In genomic region chr2:140596447-140596846, GRCh38 we compare ENCODE assay signal across 23 cellular contexts.
DNase-seq lines count a peak whose midpoint lies in the region; ATAC-seq, FAIRE-seq and TF ChIP-seq lines count a peak whose summit lies in the region.
"Had no signal": no experiment of that assay in that cellular context is flagged by ENCODE, and none has a peak within 500 bp of the region (broad histone marks: within the 10 kb centered on the region; RNA-seq: fewer than 3 reads in every experiment).

No MANE protein-coding gene starts in this region.

- no peaks in the 10 kb centered on the region for H3K4me1 ChIP-seq in neuronal stem cell (ENCODE audit: control insufficient read depth in 2 of 2, insufficient read depth in 1 of 2, low read depth in 1 of 2, low read length in 2 of 2)

- no peak overlapping the region for H4K91ac ChIP-seq in neuronal stem cell (ENCODE audit: low read depth, low read length, poor library complexity)

- H3K27ac ChIP-seq in neuronal stem cell (replicated peaks; ENCODE audit: low read length): no peak overlapping the region

- TF ChIP-seq POLR2A in GM18505 (IDR thresholded peaks at IDR 0.05; ENCODE audit: borderline replicate concordance, extremely low read depth, insufficient read depth, insufficient read length) (no peak), H54 (IDR thresholded peaks at IDR 0.05; ENCODE audit: low read depth, low read length) (no peak)

- no peak overlapping the region for H3K4ac ChIP-seq in neuronal stem cell (ENCODE audit: low read length)

- H2AFZ ChIP-seq in neuronal stem cell (ENCODE audit: low read length): no peak overlapping the region

- no peak overlapping the region for H3K23ac ChIP-seq in neuronal stem cell (ENCODE audit: low read depth, low read length, poor library complexity)

- no peak for FAIRE-seq in H54 (lab: Jason Lieb, UNC)

- H3K9ac ChIP-seq in neuronal stem cell (ENCODE audit: low read depth, low read length, poor library complexity): no peak overlapping the region

- no peaks in the 10 kb centered on the region for H3K27me3 ChIP-seq in neuronal stem cell (ENCODE audit: control insufficient read depth in 3 of 3, insufficient read depth in 3 of 3, low read depth in 1 of 3, low read length in 3 of 3)

- no peak overlapping the region for H3K18ac ChIP-seq in neuronal stem cell (ENCODE audit: low read length)

- H2BK5ac ChIP-seq in neuronal stem cell (ENCODE audit: low read length): no peak overlapping the region

- no CpG with 5 or more reads among the region's 4 CpGs for WGBS in neuronal stem cell (ENCODE audit: extremely low coverage in 2 of 2, insufficient read length in 2 of 2, insufficient replicate concordance in 1 of 2), 2 donors

- no peak overlapping the region for H2BK120ac ChIP-seq in neuronal stem cell (ENCODE audit: low read depth, low read length)

- no peak overlapping the region for H4K8ac ChIP-seq in neuronal stem cell (ENCODE audit: low read depth, low read length)

- H2BK15ac ChIP-seq in neuronal stem cell (ENCODE audit: low read length): no peak overlapping the region

- DNase-seq in H54 (ENCODE audit: insufficient read length, low spot score) (no peak), neuronal stem cell (ENCODE audit: low spot score) (no peak), kidney glomerular epithelial cell (lab: John Stamatoyannopoulos, UW) (no peak)
- DNase-seq: 8988T; activated CD4-positive, alpha-beta T cell treated with anti-CD3 and anti-CD28 coated beads for 4 hours; activated naive CD4-positive, alpha-beta T cell treated with anti-CD3 and anti-CD28 coated beads, Interleukin-2, amount 50 U/mL, for 16 hours; activated T-cell treated with anti-CD3 and anti-CD28 coated beads, Interleukin-2, amount 50 U/mL, for 48 hours; CD8-positive, alpha-beta T cell; DMS53; GDM1; left cardiac atrium; naive thymus-derived CD8-positive, alpha-beta T cell; NCI-H1436 treated with DMSO at 0.1 percent for 48 hours; NCI-H2171; NCI-H524 treated with DMSO at 0.1 percent for 48 hours; stimulated activated CD4-positive, alpha-beta T cell treated with anti-CD3 and anti-CD28 coated beads, Interleukin-4, amount 100 ng/mL, for 24 hours; stimulated activated naive CD8-positive, alpha-beta T cell treated with anti-CD3 and anti-CD28 coated beads, Interleukin-15, Interleukin-2, amounts not matched to agents 100 U/mL and 50 U/mL, for 24 hours; trophoblast cell had no signal

- peaks cover 0 to 1% of the 10 kb centered on the region in 2 donors for H3K9me3 ChIP-seq in neuronal stem cell (replicated peaks in 1 of 2; ENCODE audit: control insufficient read depth in 2 of 2, insufficient read depth in 1 of 2, low read depth in 1 of 2, low read length in 2 of 2)

- no peaks in the 10 kb centered on the region for H3K79me1 ChIP-seq in neuronal stem cell (ENCODE audit: low read depth, low read length)

- H2AK5ac ChIP-seq in neuronal stem cell (ENCODE audit: low read depth, low read length): no peak overlapping the region

- no peaks in the 10 kb centered on the region for H3K36me3 ChIP-seq in neuronal stem cell (replicated peaks in 1 of 2; ENCODE audit: control insufficient read depth in 2 of 2, insufficient read depth in 2 of 2, low read length in 2 of 2)

- no peak overlapping the region for H3K4me2 ChIP-seq in neuronal stem cell (ENCODE audit: insufficient read depth, low read length, poor library complexity, severe bottlenecking)

- peak; percentile 76 for ATAC-seq in GM18505 (IDR thresholded peaks at IDR 0.05; ENCODE audit: unreplicated experiment)
- ATAC-seq in GM19467 (IDR thresholded peaks at IDR 0.05; ENCODE audit: unreplicated experiment): peak; percentile 65
- ATAC-seq in HG03066 (IDR thresholded peaks at IDR 0.05; ENCODE audit: low read depth, unreplicated experiment): peak; percentile 69
- peak; percentile 54 for ATAC-seq in HG03575 (IDR thresholded peaks at IDR 0.05; ENCODE audit: extremely low read depth, insufficient number of reproducible peaks, low FRiP score, unreplicated experiment)
- ATAC-seq in HG02571 (IDR thresholded peaks at IDR 0.05; ENCODE audit: unreplicated experiment): no peak
- ATAC-seq: CD8-positive, alpha-beta T cell; left cardiac atrium; naive thymus-derived CD8-positive, alpha-beta T cell; stimulated activated naive CD8-positive, alpha-beta T cell treated with anti-CD3 and anti-CD28 coated beads, Interleukin-15, Interleukin-2, amounts not matched to agents 100 U/mL and 50 U/mL, for 24 hours had no signal

- H2BK12ac ChIP-seq in neuronal stem cell (ENCODE audit: low read length): no peak overlapping the region

- no peak overlapping the region for H3K4me3 ChIP-seq in neuronal stem cell (ENCODE audit: low read length in 2 of 2)

- no peak overlapping the region for H3K14ac ChIP-seq in neuronal stem cell (ENCODE audit: low read length)
